24 cellular contexts compared by ENCODE assay signal in genomic region chrX:12330841-12331240, GRCh38.
"Had no signal": no experiment of that assay in that cellular context is flagged by ENCODE, and none has a peak within 500 bp of the region (broad histone marks: within the 10 kb centered on the region; RNA-seq: fewer than 3 reads in every experiment).

No MANE protein-coding gene starts in this region.

- H3K4me3 Mint-ChIP-seq: activated CD4-positive, alpha-beta memory T cell treated with anti-CD3 and anti-CD28 coated beads, Interleukin-2, amount 10 ng/mL, durations not matched to agents 7 days and 5 days; activated CD4-positive, alpha-beta T cell treated with anti-CD3 and anti-CD28 coated beads for 36 hours; activated naive CD8-positive, alpha-beta T cell treated with anti-CD3 and anti-CD28 coated beads, Interleukin-2, amount 10 ng/mL, durations not matched to agents 7 days and 5 days had no signal

- H3K9ac ChIP-seq: SK-N-SH had no signal

- DNase-seq: activated CD4-positive, alpha-beta memory T cell treated with anti-CD3 and anti-CD28 coated beads, Interleukin-2, amount 10 ng/mL, durations not matched to agents 7 days and 5 days; activated CD4-positive, alpha-beta T cell treated with anti-CD3 and anti-CD28 coated beads for 36 hours; activated CD4-positive, alpha-beta T cell treated with anti-CD3 and anti-CD28 coated beads, Interleukin-2, amount 50 U/mL, for 1 hour; activated gamma-delta T cell treated with Interleukin-2 at 50 U/mL for 16 hours; activated naive CD4-positive, alpha-beta T cell treated with anti-CD3 and anti-CD28 coated beads, Interleukin-2, amount 50 U/mL, for 16 hours; activated naive CD8-positive, alpha-beta T cell treated with anti-CD3 and anti-CD28 coated beads, Interleukin-2, amount 10 ng/mL, durations not matched to agents 7 days and 5 days; activated T-cell treated with anti-CD3 and anti-CD28 coated beads for 4 hours; activated T-cell treated with anti-CD3 and anti-CD28 coated beads, Interleukin-2, amount 50 U/mL, for 48 hours; adrenal gland; anterior cingulate cortex; cerebellar nuclear complex; Kasumi-1; NCI-H1092; NCI-H1930; NCI-H2107; NCI-H2171 treated with DMSO at 0.1 percent for 48 hours; NCI-H226; NCI-H510A; NK-92 treated with Interleukin-12 subunit alpha and Interleukin-12 subunit beta, amount 100 ng/mL, for 24 hours; PC-3; SK-N-SH; T-helper 1 cell; WERI-Rb-1 had no signal

- H3K36me3 Mint-ChIP-seq: activated naive CD8-positive, alpha-beta T cell treated with anti-CD3 and anti-CD28 coated beads, Interleukin-2, amount 10 ng/mL, durations not matched to agents 7 days and 5 days had no signal

- H3K9me3 ChIP-seq: adrenal gland, SK-N-SH had no signal

- H3K9me2 ChIP-seq: SK-N-SH had no signal

- H3K27ac ChIP-seq: adrenal gland, WERI-Rb-1 had no signal

- H3K4me3 ChIP-seq: adrenal gland had no signal

- H3K27ac Mint-ChIP-seq: activated CD4-positive, alpha-beta memory T cell treated with anti-CD3 and anti-CD28 coated beads, Interleukin-2, amount 10 ng/mL, durations not matched to agents 7 days and 5 days; activated CD4-positive, alpha-beta T cell treated with anti-CD3 and anti-CD28 coated beads for 36 hours; activated naive CD8-positive, alpha-beta T cell treated with anti-CD3 and anti-CD28 coated beads, Interleukin-2, amount 10 ng/mL, durations not matched to agents 7 days and 5 days; activated T-helper 2 cell treated with anti-CD3 and anti-CD28 coated beads, Interferon-gamma antibody, Interleukin-2, Interleukin-4, amounts not matched to agents 10 μg/mL and 5 μg/mL and 100 μg/mL, durations not matched to agents 14 hours and 24 hours and 36 hours had no signal

- H3K4me2 ChIP-seq: SK-N-SH had no signal

- H3K4me1 Mint-ChIP-seq: activated CD4-positive, alpha-beta memory T cell treated with anti-CD3 and anti-CD28 coated beads, Interleukin-2, amount 10 ng/mL, durations not matched to agents 7 days and 5 days; activated CD4-positive, alpha-beta T cell treated with anti-CD3 and anti-CD28 coated beads for 36 hours; activated naive CD8-positive, alpha-beta T cell treated with anti-CD3 and anti-CD28 coated beads, Interleukin-2, amount 10 ng/mL, durations not matched to agents 7 days and 5 days had no signal

- H3K9me3 Mint-ChIP-seq: activated CD4-positive, alpha-beta memory T cell treated with anti-CD3 and anti-CD28 coated beads, Interleukin-2, amount 10 ng/mL, durations not matched to agents 7 days and 5 days; activated naive CD8-positive, alpha-beta T cell treated with anti-CD3 and anti-CD28 coated beads, Interleukin-2, amount 10 ng/mL, durations not matched to agents 7 days and 5 days; activated T-helper 2 cell treated with anti-CD3 and anti-CD28 coated beads, Interferon-gamma antibody, Interleukin-2, Interleukin-4, amounts not matched to agents 10 μg/mL and 5 μg/mL and 100 μg/mL, durations not matched to agents 14 hours and 24 hours and 36 hours had no signal

- H3K27me3 Mint-ChIP-seq: activated CD4-positive, alpha-beta memory T cell treated with anti-CD3 and anti-CD28 coated beads, Interleukin-2, amount 10 ng/mL, durations not matched to agents 7 days and 5 days; activated CD4-positive, alpha-beta T cell treated with anti-CD3 and anti-CD28 coated beads for 36 hours; activated naive CD8-positive, alpha-beta T cell treated with anti-CD3 and anti-CD28 coated beads, Interleukin-2, amount 10 ng/mL, durations not matched to agents 7 days and 5 days had no signal

- H3K4me1 ChIP-seq: adrenal gland had no signal

- H3K36me3 ChIP-seq: adrenal gland, WERI-Rb-1 had no signal
